9 cellular contexts compared by ENCODE assay signal in the genomic region with DNA sequence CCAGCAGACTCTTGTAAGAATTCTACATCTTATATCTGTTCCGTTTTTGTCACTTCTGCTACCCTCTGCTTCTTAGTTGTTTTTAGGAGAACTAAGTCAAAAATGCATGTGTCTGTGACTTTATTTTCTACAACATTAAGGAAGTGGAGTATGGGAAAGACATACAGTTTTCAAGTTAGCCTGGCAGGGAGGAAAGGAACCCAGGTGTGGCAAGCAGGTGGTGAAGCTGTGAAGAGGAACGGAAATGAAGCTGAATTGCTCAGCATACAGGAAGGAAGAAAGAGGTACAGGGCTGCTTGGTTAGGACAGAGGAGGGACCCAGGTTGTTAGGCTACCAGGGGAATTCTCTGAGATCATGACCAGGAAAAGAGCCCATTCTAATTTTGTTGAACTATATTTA. TPM values are rescaled to one million over a fixed set of nuclear protein-coding genes. Genes with fewer than 3 reads are reported as not detected.
DNase-seq lines count a peak whose midpoint lies in the region; ATAC-seq and TF ChIP-seq lines count a peak whose summit lies in the region.
"Had no signal": no experiment of that assay in that cellular context is flagged by ENCODE, and none has a peak within 500 bp of the region (broad histone marks: within the 10 kb centered on the region; RNA-seq: fewer than 3 reads in every experiment).

No MANE protein-coding gene starts in this region.

- no peak overlapping the region for H3K18ac ChIP-seq in mesendoderm (ENCODE audit: low read length)

- in situ Hi-C loops in G401 (cut with HindIII; ENCODE audit: low sequenced_read_pairs): no loop called here

- no peaks in the 10 kb centered on the region for H3K79me2 ChIP-seq in mesendoderm (ENCODE audit: control insufficient read depth, insufficient read depth, low read length)

- H3K27ac ChIP-seq in mesendoderm (ENCODE audit: low read depth, low read length) (no peak overlapping the region), esophagus squamous epithelium (peak overlapping the region in 2 of 4 donors; percentile 3 to 68)

- H2BK15ac ChIP-seq in mesendoderm (replicated peaks; ENCODE audit: low read depth): no peak overlapping the region

- H3K9me3 ChIP-seq in esophagus squamous epithelium: no peaks in the 10 kb centered on the region

- no peak overlapping the region for H3K4me3 ChIP-seq in mesendoderm (ENCODE audit: low read length)
- no peak overlapping the region for H3K4me3 ChIP-seq in esophagus squamous epithelium

- no peak overlapping the region for H4K5ac ChIP-seq in mesendoderm (ENCODE audit: low read length)

- ATAC-seq in GM21786 (IDR thresholded peaks at IDR 0.05; ENCODE audit: unreplicated experiment): peak; percentile 34

- H3K27ac Mint-ChIP-seq in activated CD4-positive, alpha-beta T cell treated with anti-CD3 and anti-CD28 coated beads, Interleukin-2, amount 10 ng/mL, durations not matched to agents 24 days and 14 days: peak overlapping the region; percentile 94

- H3K79me1 ChIP-seq in mesendoderm (ENCODE audit: low read length): no peaks in the 10 kb centered on the region

- no peak for TF ChIP-seq CTCF in esophagus squamous epithelium (IDR thresholded peaks at IDR 0.05)

- H3K4ac ChIP-seq in mesendoderm (ENCODE audit: low read depth, low read length): no peak overlapping the region

- H2BK5ac ChIP-seq in mesendoderm (ENCODE audit: low read length): no peak overlapping the region

- DNase-seq in G401 (ENCODE audit: low spot score): peak; percentile 63
- peak; percentile 86 for DNase-seq in activated CD4-positive, alpha-beta T cell treated with anti-CD3 and anti-CD28 coated beads, Interleukin-2, amount 10 ng/mL, durations not matched to agents 24 days and 14 days
- DNase-seq in mesendoderm: no peak
- no peak for DNase-seq in NK-92 (lab: John Stamatoyannopoulos, UW; ENCODE audit: unreplicated experiment)
- DNase-seq in NCI-H1105 treated with DMSO at 0.1 percent for 48 hours (lab: John Stamatoyannopoulos, UW): no peak
- no peak for DNase-seq in NCI-H526 (lab: John Stamatoyannopoulos, UW)
- no peak for DNase-seq in esophagus squamous epithelium (lab: John Stamatoyannopoulos, UW)

- intact Hi-C loops in activated CD4-positive, alpha-beta T cell treated with anti-CD3 and anti-CD28 coated beads, Interleukin-2, amount 10 ng/mL, durations not matched to agents 24 days and 14 days (cut with micrococcal nuclease): loop anchor here (5.0 to 10.0 kb wide), 6 partner anchors 186 to 1016 kb away; partner anchors contain the start of genes HERC5, PPM1K, PYURF and TIGD2
- intact Hi-C loops in esophagus squamous epithelium (cut with DNase I): no loop called here

- peak overlapping the region; percentile 48 for H3K23ac ChIP-seq in mesendoderm (ENCODE audit: low read length)

- no peak overlapping the region for H2AK5ac ChIP-seq in mesendoderm (ENCODE audit: low read length)

- H2BK120ac ChIP-seq in mesendoderm (ENCODE audit: low read depth, low read length): no peak overlapping the region

- H3K4me1 Mint-ChIP-seq in activated CD4-positive, alpha-beta T cell treated with anti-CD3 and anti-CD28 coated beads, Interleukin-2, amount 10 ng/mL, durations not matched to agents 24 days and 14 days: peaks cover 70% of the 10 kb centered on the region

- H3K9me3 Mint-ChIP-seq in activated CD4-positive, alpha-beta T cell treated with anti-CD3 and anti-CD28 coated beads, Interleukin-2, amount 10 ng/mL, durations not matched to agents 24 days and 14 days: no peaks in the 10 kb centered on the region

- no peak overlapping the region for H3K9ac ChIP-seq in mesendoderm (ENCODE audit: low read length)

- TF ChIP-seq POLR2A in esophagus squamous epithelium (IDR thresholded peaks at IDR 0.05): peak in 1 of 4 donors; percentile 40

- H3K36me3 ChIP-seq in mesendoderm (ENCODE audit: control insufficient read depth, insufficient read depth, low read length) (no peaks in the 10 kb centered on the region), esophagus squamous epithelium (no peaks in the 10 kb centered on the region)

- H3K4me1 ChIP-seq in mesendoderm (ENCODE audit: control insufficient read depth, low read depth, low read length) (no peaks in the 10 kb centered on the region), esophagus squamous epithelium (peaks cover 0 to 3% (median 0%) of the 10 kb centered on the region in 3 donors)

- no peak overlapping the region for H3K4me2 ChIP-seq in mesendoderm (ENCODE audit: low read length)

- H3K27me3 ChIP-seq in mesendoderm (ENCODE audit: insufficient read depth, low read length, poor library complexity) (no peaks in the 10 kb centered on the region), esophagus squamous epithelium (no peaks in the 10 kb centered on the region)

- peaks cover 15% of the 10 kb centered on the region for H3K36me3 Mint-ChIP-seq in activated CD4-positive, alpha-beta T cell treated with anti-CD3 and anti-CD28 coated beads, Interleukin-2, amount 10 ng/mL, durations not matched to agents 24 days and 14 days (ENCODE audit: low read depth)

- peak overlapping the region; percentile 85 for H3K4me3 Mint-ChIP-seq in activated CD4-positive, alpha-beta T cell treated with anti-CD3 and anti-CD28 coated beads, Interleukin-2, amount 10 ng/mL, durations not matched to agents 24 days and 14 days

- H4K8ac ChIP-seq in mesendoderm (ENCODE audit: low read depth, low read length): no peak overlapping the region

- no CpG with 5 or more reads among the region's 2 CpGs for WGBS in mesendoderm (ENCODE audit: extremely low coverage, insufficient coverage, low lambda C conversion rate)
- WGBS in esophagus squamous epithelium, 2 donors: 57 to 63% methylated on average over 2 of the region's 2 CpGs

- no peaks in the 10 kb centered on the region for H3K27me3 Mint-ChIP-seq in activated CD4-positive, alpha-beta T cell treated with anti-CD3 and anti-CD28 coated beads, Interleukin-2, amount 10 ng/mL, durations not matched to agents 24 days and 14 days

- H3K56ac ChIP-seq in mesendoderm (ENCODE audit: low read length): no peak overlapping the region

RNA-seq across cellular contexts. Expression of gene GPRIN3, which starts 9.4 kb away (rescaled TPM):
- total RNA-seq in G401 (2014; rRNA removed; shearing (Covaris generic)): 0.55 and 1.5 TPM in 2 replicates
- 26.2 and 26.8 TPM in 2 replicates for total RNA-seq in activated CD4-positive, alpha-beta T cell treated with anti-CD3 and anti-CD28 coated beads, Interleukin-2, amount 10 ng/mL, durations not matched to agents 24 days and 14 days
- polyA plus RNA-seq in mesendoderm (2013, experiment 1 of 2): 0.69 TPM
- 0.67 TPM for polyA plus RNA-seq in mesendoderm (2013, experiment 2 of 2)
- total RNA-seq in esophagus squamous epithelium: 1 to 10 TPM in 3 of 4 donors, under 1 TPM in 1; 0.83 to 4.2 (median 1.9) TPM
- total RNA-seq: RPMI7951 had no signal

Comparison
In these comparisons a context has a peak if more than half of its experiments do, and no peak if none do; other contexts are left out.
1. DNase-seq: peak in G401 (single experiment) and activated CD4-positive, alpha-beta T cell treated with anti-CD3 and anti-CD28 coated beads, Interleukin-2, amount 10 ng/mL, durations not matched to agents 24 days and 14 days (single experiment); none in mesendoderm (single experiment), NK-92 (single experiment), NCI-H1105 treated with DMSO at 0.1 percent for 48 hours (single experiment), NCI-H526 (0 of 2) and esophagus squamous epithelium (single experiment).